In the genomic region with DNA sequence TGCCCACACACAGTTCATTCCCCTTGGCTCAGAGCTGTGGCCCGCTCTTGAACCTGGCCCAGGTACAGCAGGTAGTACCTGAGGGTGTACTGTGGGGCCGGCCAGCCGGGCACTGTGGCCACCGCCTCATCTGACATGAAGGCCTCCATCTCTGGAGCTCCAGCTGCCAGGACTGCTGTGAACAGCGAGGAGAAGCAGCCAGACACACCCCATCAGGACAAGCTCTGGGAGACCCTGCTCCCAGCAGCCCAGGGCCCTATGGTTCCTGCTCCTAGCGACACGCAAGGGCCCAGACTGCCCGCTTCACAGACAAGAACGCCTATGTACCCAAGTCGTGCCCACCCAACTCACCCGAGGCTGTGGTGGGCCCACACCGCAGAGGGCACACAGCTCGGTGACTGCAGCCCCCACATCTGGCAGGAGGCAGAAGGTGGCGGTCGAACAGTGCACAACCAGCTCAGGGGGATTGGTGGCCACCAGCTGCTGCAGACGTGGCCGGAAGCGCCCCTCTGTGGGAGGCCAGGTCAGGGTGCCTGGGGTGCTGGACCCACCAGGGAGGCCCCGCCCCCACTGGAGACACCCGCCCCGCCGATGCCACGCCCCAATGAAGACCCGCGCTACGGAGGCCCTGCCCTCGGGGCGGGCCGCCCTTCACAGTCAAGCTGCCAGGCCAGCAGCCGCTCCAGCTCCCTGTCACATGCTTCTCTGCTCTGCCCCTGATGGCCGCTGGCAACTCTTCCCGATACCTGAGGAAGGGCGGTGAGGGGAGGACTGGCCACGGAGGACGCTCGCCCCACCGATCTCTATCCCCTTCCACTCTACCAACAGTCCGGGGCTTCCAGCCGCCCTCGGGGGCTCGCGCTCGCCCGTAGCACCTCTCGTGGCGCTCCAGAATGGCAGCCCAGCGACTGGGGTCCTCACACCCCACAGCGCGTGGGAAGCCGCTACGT, we compare ENCODE assay signal across 1 cellular context.
TF ChIP-seq lines count a peak whose summit lies in the region.

No MANE protein-coding gene starts in this region.

TF ChIP-seq in HepG2, 621 proteins besides CTCF, POLR2A, EP300 and RAD21 (continued from another document and continues in another):
- TF ChIP-seq CEBPG (CRISPR knock-in tag; IDR thresholded peaks at IDR 0.05) (no peak), ZNF776 (CRISPR knock-in tag; IDR thresholded peaks at IDR 0.05) (peak; percentile 59), XRCC5 (optimal IDR thresholded peaks at IDR 0.05; ENCODE audit: low read length) (peak; percentile 30), ZMYM4 (CRISPR knock-in tag; IDR thresholded peaks at IDR 0.05) (no peak), TRIM24 (CRISPR knock-in tag; IDR thresholded peaks at IDR 0.05) (no peak), REPIN1 (CRISPR knock-in tag; IDR thresholded peaks at IDR 0.05; ENCODE audit: borderline replicate concordance, low read depth) (no peak), KDM4B (CRISPR knock-in tag; IDR thresholded peaks at IDR 0.05) (no peak), ZNF343 (CRISPR knock-in tag; IDR thresholded peaks at IDR 0.05) (no peak), ZBTB8A (CRISPR knock-in tag; IDR thresholded peaks at IDR 0.05; ENCODE audit: borderline replicate concordance, low read depth) (no peak), TBL1XR1 (IDR thresholded peaks at IDR 0.05; ENCODE audit: borderline replicate concordance, low read length, partially characterized antibody) (no peak), ZNF326 (CRISPR knock-in tag; IDR thresholded peaks at IDR 0.05; ENCODE audit: borderline replicate concordance) (no peak), MED8 (CRISPR knock-in tag; IDR thresholded peaks at IDR 0.05; ENCODE audit: insufficient replicate concordance) (no peak), YY1 (IDR thresholded peaks at IDR 0.05; ENCODE audit: insufficient read depth, insufficient replicate concordance, low read depth, low read length) (no peak), SNRNP70 (IDR thresholded peaks at IDR 0.05; ENCODE audit: low read depth, low read length) (no peak), FOXO1 (CRISPR knock-in tag; IDR thresholded peaks at IDR 0.05) (no peak), EEA1 (CRISPR knock-in tag; IDR thresholded peaks at IDR 0.05; ENCODE audit: borderline replicate concordance) (no peak; the same call in 1 of the 2 replicates), GATAD2A (CRISPR knock-in tag; IDR thresholded peaks at IDR 0.05) (0 out of 2 replicates have a peak, but pooled peaks have one; percentile 12), SP140L (CRISPR knock-in tag; IDR thresholded peaks at IDR 0.05; ENCODE audit: borderline replicate concordance) (no peak), ARNT (IDR thresholded peaks at IDR 0.05) (no peak), BORCS8-MEF2B (CRISPR knock-in tag; IDR thresholded peaks at IDR 0.05) (no peak), TGIF2 (CRISPR knock-in tag; IDR thresholded peaks at IDR 0.05) (no peak), ZNF607 (CRISPR knock-in tag; IDR thresholded peaks at IDR 0.05; ENCODE audit: borderline replicate concordance) (0 out of 2 replicates have a peak, but pooled peaks have one; percentile 12), PAX8 (CRISPR knock-in tag; IDR thresholded peaks at IDR 0.05; ENCODE audit: borderline replicate concordance) (no peak), NFYB (CRISPR knock-in tag; IDR thresholded peaks at IDR 0.05) (no peak), ZNF350 (CRISPR knock-in tag; IDR thresholded peaks at IDR 0.05; ENCODE audit: borderline replicate concordance, low read depth) (peak; percentile 47; the same call in 1 of the 2 replicates), SMAD9 (CRISPR knock-in tag; IDR thresholded peaks at IDR 0.05) (no peak), CHD2 (IDR thresholded peaks at IDR 0.05; ENCODE audit: low read depth, low read length) (no peak), MLXIP (CRISPR knock-in tag; IDR thresholded peaks at IDR 0.05; ENCODE audit: borderline replicate concordance) (no peak), YEATS4 (CRISPR knock-in tag; IDR thresholded peaks at IDR 0.05; ENCODE audit: borderline replicate concordance) (peak; percentile 70), ZNF17 (CRISPR knock-in tag; IDR thresholded peaks at IDR 0.05) (no peak), ZNF703 (CRISPR knock-in tag; IDR thresholded peaks at IDR 0.05; ENCODE audit: borderline replicate concordance) (no peak), MBNL3 (CRISPR knock-in tag; conservative IDR thresholded peaks at IDR 0.05) (no peak), ZNF253 (CRISPR knock-in tag; IDR thresholded peaks at IDR 0.05; ENCODE audit: borderline replicate concordance) (no peak), ZSCAN31 (CRISPR knock-in tag; IDR thresholded peaks at IDR 0.05; ENCODE audit: low read depth) (no peak), ZNF335 (CRISPR knock-in tag; IDR thresholded peaks at IDR 0.05) (no peak), PBX2 (CRISPR knock-in tag; IDR thresholded peaks at IDR 0.05) (no peak), SETDB1 (CRISPR knock-in tag; IDR thresholded peaks at IDR 0.05; ENCODE audit: borderline replicate concordance) (no peak), MEIS1 (CRISPR knock-in tag; IDR thresholded peaks at IDR 0.05; ENCODE audit: borderline replicate concordance) (peak; percentile 59; the same call in 1 of the 2 replicates), POLR2AphosphoS5 (IDR thresholded peaks at IDR 0.05; ENCODE audit: low read depth, low read length) (peak; percentile 71), ZMAT3 (CRISPR knock-in tag; conservative IDR thresholded peaks at IDR 0.05) (no peak), SMYD3 (CRISPR knock-in tag; IDR thresholded peaks at IDR 0.05) (no peak), ZFX (CRISPR knock-in tag; IDR thresholded peaks at IDR 0.05; ENCODE audit: low read depth) (peak; percentile 87), FOXP1 (IDR thresholded peaks at IDR 0.05) (no peak), FOXP1 (CRISPR knock-in tag; IDR thresholded peaks at IDR 0.05) (no peak), ZNF556 (CRISPR knock-in tag; IDR thresholded peaks at IDR 0.05; ENCODE audit: borderline replicate concordance) (0 out of 2 replicates have a peak, but pooled peaks have one; percentile 68), STAT5B (CRISPR knock-in tag; IDR thresholded peaks at IDR 0.05) (no peak), HOXD1 (CRISPR knock-in tag; IDR thresholded peaks at IDR 0.05) (no peak), ZNF451 (CRISPR knock-in tag; IDR thresholded peaks at IDR 0.05) (no peak)
- TF ChIP-seq, protein P1, sequence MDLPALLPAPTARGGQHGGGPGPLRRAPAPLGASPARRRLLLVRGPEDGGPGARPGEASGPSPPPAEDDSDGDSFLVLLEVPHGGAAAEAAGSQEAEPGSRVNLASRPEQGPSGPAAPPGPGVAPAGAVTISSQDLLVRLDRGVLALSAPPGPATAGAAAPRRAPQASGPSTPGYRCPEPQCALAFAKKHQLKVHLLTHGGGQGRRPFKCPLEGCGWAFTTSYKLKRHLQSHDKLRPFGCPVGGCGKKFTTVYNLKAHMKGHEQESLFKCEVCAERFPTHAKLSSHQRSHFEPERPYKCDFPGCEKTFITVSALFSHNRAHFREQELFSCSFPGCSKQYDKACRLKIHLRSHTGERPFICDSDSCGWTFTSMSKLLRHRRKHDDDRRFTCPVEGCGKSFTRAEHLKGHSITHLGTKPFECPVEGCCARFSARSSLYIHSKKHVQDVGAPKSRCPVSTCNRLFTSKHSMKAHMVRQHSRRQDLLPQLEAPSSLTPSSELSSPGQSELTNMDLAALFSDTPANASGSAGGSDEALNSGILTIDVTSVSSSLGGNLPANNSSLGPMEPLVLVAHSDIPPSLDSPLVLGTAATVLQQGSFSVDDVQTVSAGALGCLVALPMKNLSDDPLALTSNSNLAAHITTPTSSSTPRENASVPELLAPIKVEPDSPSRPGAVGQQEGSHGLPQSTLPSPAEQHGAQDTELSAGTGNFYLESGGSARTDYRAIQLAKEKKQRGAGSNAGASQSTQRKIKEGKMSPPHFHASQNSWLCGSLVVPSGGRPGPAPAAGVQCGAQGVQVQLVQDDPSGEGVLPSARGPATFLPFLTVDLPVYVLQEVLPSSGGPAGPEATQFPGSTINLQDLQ (CRISPR knock-in tag; IDR thresholded peaks at IDR 0.05): peak; percentile 47; the same call in 1 of the 2 replicates
- TF ChIP-seq, protein P2, sequence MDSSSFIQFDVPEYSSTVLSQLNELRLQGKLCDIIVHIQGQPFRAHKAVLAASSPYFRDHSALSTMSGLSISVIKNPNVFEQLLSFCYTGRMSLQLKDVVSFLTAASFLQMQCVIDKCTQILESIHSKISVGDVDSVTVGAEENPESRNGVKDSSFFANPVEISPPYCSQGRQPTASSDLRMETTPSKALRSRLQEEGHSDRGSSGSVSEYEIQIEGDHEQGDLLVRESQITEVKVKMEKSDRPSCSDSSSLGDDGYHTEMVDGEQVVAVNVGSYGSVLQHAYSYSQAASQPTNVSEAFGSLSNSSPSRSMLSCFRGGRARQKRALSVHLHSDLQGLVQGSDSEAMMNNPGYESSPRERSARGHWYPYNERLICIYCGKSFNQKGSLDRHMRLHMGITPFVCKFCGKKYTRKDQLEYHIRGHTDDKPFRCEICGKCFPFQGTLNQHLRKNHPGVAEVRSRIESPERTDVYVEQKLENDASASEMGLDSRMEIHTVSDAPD (CRISPR knock-in tag; IDR thresholded peaks at IDR 0.05): no peak
- TF ChIP-seq, protein P3, sequence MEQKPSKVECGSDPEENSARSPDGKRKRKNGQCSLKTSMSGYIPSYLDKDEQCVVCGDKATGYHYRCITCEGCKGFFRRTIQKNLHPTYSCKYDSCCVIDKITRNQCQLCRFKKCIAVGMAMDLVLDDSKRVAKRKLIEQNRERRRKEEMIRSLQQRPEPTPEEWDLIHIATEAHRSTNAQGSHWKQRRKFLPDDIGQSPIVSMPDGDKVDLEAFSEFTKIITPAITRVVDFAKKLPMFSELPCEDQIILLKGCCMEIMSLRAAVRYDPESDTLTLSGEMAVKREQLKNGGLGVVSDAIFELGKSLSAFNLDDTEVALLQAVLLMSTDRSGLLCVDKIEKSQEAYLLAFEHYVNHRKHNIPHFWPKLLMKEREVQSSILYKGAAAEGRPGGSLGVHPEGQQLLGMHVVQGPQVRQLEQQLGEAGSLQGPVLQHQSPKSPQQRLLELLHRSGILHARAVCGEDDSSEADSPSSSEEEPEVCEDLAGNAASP (CRISPR knock-in tag; IDR thresholded peaks at IDR 0.05; ENCODE audit: borderline replicate concordance): 0 out of 2 replicates have a peak, but pooled peaks have one; percentile 5
- TF ChIP-seq, protein P4, sequence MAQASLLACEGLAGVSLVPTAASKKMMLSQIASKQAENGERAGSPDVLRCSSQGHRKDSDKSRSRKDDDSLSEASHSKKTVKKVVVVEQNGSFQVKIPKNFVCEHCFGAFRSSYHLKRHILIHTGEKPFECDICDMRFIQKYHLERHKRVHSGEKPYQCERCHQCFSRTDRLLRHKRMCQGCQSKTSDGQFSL (CRISPR knock-in tag; IDR thresholded peaks at IDR 0.05): no peak
- TF ChIP-seq, protein P5, sequence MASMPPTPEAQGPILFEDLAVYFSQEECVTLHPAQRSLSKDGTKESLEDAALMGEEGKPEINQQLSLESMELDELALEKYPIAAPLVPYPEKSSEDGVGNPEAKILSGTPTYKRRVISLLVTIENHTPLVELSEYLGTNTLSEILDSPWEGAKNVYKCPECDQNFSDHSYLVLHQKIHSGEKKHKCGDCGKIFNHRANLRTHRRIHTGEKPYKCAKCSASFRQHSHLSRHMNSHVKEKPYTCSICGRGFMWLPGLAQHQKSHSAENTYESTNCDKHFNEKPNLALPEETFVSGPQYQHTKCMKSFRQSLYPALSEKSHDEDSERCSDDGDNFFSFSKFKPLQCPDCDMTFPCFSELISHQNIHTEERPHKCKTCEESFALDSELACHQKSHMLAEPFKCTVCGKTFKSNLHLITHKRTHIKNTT (CRISPR knock-in tag; IDR thresholded peaks at IDR 0.05): no peak
- TF ChIP-seq, protein P6, sequence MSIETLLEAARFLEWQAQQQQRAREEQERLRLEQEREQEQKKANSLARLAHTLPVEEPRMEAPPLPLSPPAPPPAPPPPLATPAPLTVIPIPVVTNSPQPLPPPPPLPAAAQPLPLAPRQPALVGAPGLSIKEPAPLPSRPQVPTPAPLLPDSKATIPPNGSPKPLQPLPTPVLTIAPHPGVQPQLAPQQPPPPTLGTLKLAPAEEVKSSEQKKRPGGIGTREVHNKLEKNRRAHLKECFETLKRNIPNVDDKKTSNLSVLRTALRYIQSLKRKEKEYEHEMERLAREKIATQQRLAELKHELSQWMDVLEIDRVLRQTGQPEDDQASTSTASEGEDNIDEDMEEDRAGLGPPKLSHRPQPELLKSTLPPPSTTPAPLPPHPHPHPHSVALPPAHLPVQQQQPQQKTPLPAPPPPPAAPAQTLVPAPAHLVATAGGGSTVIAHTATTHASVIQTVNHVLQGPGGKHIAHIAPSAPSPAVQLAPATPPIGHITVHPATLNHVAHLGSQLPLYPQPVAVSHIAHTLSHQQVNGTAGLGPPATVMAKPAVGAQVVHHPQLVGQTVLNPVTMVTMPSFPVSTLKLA (IDR thresholded peaks at IDR 0.05): no peak
- TF ChIP-seq, protein P7, sequence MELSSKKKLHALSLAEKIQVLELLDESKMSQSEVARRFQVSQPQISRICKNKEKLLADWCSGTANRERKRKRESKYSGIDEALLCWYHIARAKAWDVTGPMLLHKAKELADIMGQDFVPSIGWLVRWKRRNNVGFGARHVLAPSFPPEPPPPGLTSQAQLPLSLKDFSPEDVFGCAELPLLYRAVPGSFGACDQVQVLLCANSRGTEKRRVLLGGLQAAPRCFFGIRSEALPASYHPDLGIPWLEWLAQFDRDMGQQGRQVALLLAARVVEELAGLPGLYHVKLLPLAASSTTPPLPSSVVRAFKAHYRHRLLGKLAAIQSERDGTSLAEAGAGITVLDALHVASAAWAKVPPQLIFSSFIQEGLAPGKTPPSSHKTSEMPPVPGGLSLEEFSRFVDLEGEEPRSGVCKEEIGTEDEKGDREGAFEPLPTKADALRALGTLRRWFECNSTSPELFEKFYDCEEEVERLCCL (CRISPR knock-in tag; IDR thresholded peaks at IDR 0.05; ENCODE audit: borderline replicate concordance): no peak
